10 cellular contexts compared by ENCODE assay signal in the genomic region with DNA sequence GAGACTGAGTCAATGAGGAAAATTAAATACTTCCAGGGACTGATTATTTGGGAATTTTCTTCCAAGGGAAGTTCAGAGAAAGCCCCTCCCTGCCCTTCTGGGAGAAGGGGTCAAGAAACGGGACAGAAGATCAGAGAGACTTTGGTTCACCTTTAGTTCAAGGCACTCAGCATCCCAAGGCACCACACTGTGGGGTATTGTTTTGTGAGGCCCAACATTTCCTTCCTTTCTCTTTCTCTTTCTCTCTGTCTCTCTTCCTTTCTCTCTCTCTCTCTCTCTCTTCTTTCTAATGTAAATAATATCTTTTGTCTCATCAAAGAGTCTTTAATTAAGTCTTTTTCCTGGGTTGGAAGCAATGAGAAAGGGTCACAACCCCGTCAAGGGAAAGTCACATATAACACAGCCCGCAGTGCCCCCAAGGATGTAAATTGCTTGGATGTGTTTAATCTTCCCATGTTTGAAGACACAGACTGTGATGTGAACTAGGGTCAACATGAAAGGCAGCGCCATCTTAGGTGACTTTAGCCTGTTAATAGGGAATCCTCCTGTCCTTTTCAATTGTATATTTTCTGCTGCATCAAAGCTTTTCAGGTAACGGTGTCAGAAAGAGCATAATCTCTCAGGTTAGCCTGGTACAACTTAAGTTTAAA.
"Had no signal": no experiment of that assay in that cellular context is flagged by ENCODE, and none has a peak within 500 bp of the region (broad histone marks: within the 10 kb centered on the region; RNA-seq: fewer than 3 reads in every experiment).

No MANE protein-coding gene starts in this region.

- H3K27me3 ChIP-seq: adrenal gland, gastrocnemius medialis, heart left ventricle had no signal

- H3K4me3 ChIP-seq: adrenal gland, gastrocnemius medialis, heart left ventricle had no signal

- H3K4me1 ChIP-seq: adrenal gland, gastrocnemius medialis, heart left ventricle, parathyroid adenoma had no signal

- H3K36me3 ChIP-seq: adrenal gland, gastrocnemius medialis, heart left ventricle had no signal

- H3K9me3 ChIP-seq: adrenal gland, gastrocnemius medialis, heart left ventricle had no signal

- H3K79me2 ChIP-seq: parathyroid adenoma had no signal

- DNase-seq: activated CD4-positive, alpha-beta memory T cell treated with anti-CD3 and anti-CD28 coated beads, Interleukin-2, amount 10 ng/mL, durations not matched to agents 7 days and 5 days; activated CD4-positive, alpha-beta T cell treated with anti-CD3 and anti-CD28 coated beads for 36 hours; activated effector memory CD4-positive, alpha-beta T cell treated with Interleukin-2 at 50 U/mL for 16 hours; activated naive CD4-positive, alpha-beta T cell treated with anti-CD3 and anti-CD28 coated beads, Interleukin-2, amount 50 U/mL, for 16 hours; activated T-cell treated with anti-CD3 and anti-CD28 coated beads, Interleukin-2, amount 50 U/mL, for 24 hours; adrenal gland; dermis blood vessel endothelial cell; gastrocnemius medialis; heart left ventricle had no signal

- H3K9ac ChIP-seq: parathyroid adenoma had no signal

- H3K27ac ChIP-seq: adrenal gland, gastrocnemius medialis, heart left ventricle, parathyroid adenoma had no signal
